In the genomic region with DNA sequence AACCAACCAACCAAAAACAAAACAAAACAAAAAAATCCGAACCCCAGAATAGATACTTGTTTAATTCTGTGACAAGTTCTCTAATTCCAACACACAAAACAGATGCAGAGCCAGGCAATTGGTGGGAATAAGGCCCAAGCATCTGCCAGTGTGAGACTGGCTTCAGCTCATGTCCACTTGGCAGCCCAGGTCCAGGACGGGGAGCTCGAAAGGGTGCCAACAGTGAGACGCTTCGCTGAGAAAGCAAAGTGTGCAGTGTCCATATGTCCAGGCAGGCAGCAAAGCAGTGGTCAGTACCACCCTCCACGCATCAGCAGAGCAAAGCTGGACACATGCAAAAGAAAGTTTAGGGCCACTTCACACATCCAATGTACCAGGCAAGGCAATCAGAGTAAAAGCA, we compare ENCODE assay signal across 25 cellular contexts.
"Had no signal": no experiment of that assay in that cellular context is flagged by ENCODE, and none has a peak within 500 bp of the region (broad histone marks: within the 10 kb centered on the region; RNA-seq: fewer than 3 reads in every experiment).

No MANE protein-coding gene starts in this region.

- H3K27me3 Mint-ChIP-seq: activated CD4-positive, alpha-beta memory T cell treated with anti-CD3 and anti-CD28 coated beads, Interleukin-2, amount 10 ng/mL, durations not matched to agents 7 days and 5 days; activated CD4-positive, alpha-beta T cell treated with anti-CD3 and anti-CD28 coated beads, Interleukin-2, amount 10 ng/mL, durations not matched to agents 7 days and 5 days; activated naive CD4-positive, alpha-beta T cell treated with anti-CD3 and anti-CD28 coated beads, Interleukin-2, amount 10 ng/mL, durations not matched to agents 7 days and 5 days; activated naive CD8-positive, alpha-beta T cell treated with anti-CD3 and anti-CD28 coated beads, Interleukin-2, amount 10 ng/mL, durations not matched to agents 7 days and 5 days; activated T-cell treated with anti-CD3 and anti-CD28 coated beads, Interleukin-2, amount 50 U/mL, for 24 hours; brain; effector memory CD8-positive, alpha-beta T cell had no signal

- H3K4me3 Mint-ChIP-seq: activated CD4-positive, alpha-beta memory T cell treated with anti-CD3 and anti-CD28 coated beads, Interleukin-2, amount 10 ng/mL, durations not matched to agents 7 days and 5 days; activated CD4-positive, alpha-beta T cell treated with anti-CD3 and anti-CD28 coated beads, Interleukin-2, amount 10 ng/mL, durations not matched to agents 7 days and 5 days; activated naive CD4-positive, alpha-beta T cell treated with anti-CD3 and anti-CD28 coated beads, Interleukin-2, amount 10 ng/mL, durations not matched to agents 7 days and 5 days; activated naive CD8-positive, alpha-beta T cell treated with anti-CD3 and anti-CD28 coated beads, Interleukin-2, amount 10 ng/mL, durations not matched to agents 7 days and 5 days; activated T-cell treated with anti-CD3 and anti-CD28 coated beads, Interleukin-2, amount 50 U/mL, for 24 hours; activated T-cell treated with anti-CD3 and anti-CD28 coated beads, Interleukin-2, amount 50 U/mL, for 72 hours; brain; effector memory CD8-positive, alpha-beta T cell; WTC11 had no signal

- H3K9me3 Mint-ChIP-seq: activated CD4-positive, alpha-beta memory T cell treated with anti-CD3 and anti-CD28 coated beads, Interleukin-2, amount 10 ng/mL, durations not matched to agents 7 days and 5 days; activated CD4-positive, alpha-beta T cell treated with anti-CD3 and anti-CD28 coated beads, Interleukin-2, amount 10 ng/mL, durations not matched to agents 7 days and 5 days; activated naive CD4-positive, alpha-beta T cell treated with anti-CD3 and anti-CD28 coated beads, Interleukin-2, amount 10 ng/mL, durations not matched to agents 7 days and 5 days; activated naive CD4-positive, alpha-beta T cell treated with anti-CD3 and anti-CD28 coated beads, Interleukin-2, amount 50 U/mL, for 72 hours; activated naive CD8-positive, alpha-beta T cell treated with anti-CD3 and anti-CD28 coated beads, Interleukin-2, amount 10 ng/mL, durations not matched to agents 7 days and 5 days; activated T-cell treated with anti-CD3 and anti-CD28 coated beads, Interleukin-2, amount 50 U/mL, for 24 hours; activated T-cell treated with anti-CD3 and anti-CD28 coated beads, Interleukin-2, amount 50 U/mL, for 72 hours; brain; effector memory CD8-positive, alpha-beta T cell; WTC11 had no signal

- ATAC-seq: activated naive CD4-positive, alpha-beta T cell treated with anti-CD3 and anti-CD28 coated beads, Interleukin-2, amount 50 U/mL, for 72 hours; activated T-cell treated with anti-CD3 and anti-CD28 coated beads, Interleukin-2, amount 50 U/mL, for 72 hours; effector memory CD8-positive, alpha-beta T cell; foreskin keratinocyte; gastrocnemius medialis; WTC11 had no signal

- H3K27ac Mint-ChIP-seq: activated CD4-positive, alpha-beta memory T cell treated with anti-CD3 and anti-CD28 coated beads, Interleukin-2, amount 10 ng/mL, durations not matched to agents 7 days and 5 days; activated CD4-positive, alpha-beta T cell treated with anti-CD3 and anti-CD28 coated beads, Interleukin-2, amount 10 ng/mL, durations not matched to agents 7 days and 5 days; activated naive CD4-positive, alpha-beta T cell treated with anti-CD3 and anti-CD28 coated beads, Interleukin-2, amount 10 ng/mL, durations not matched to agents 7 days and 5 days; activated naive CD8-positive, alpha-beta T cell treated with anti-CD3 and anti-CD28 coated beads, Interleukin-2, amount 10 ng/mL, durations not matched to agents 7 days and 5 days; activated T-cell treated with anti-CD3 and anti-CD28 coated beads, Interleukin-2, amount 50 U/mL, for 24 hours; activated T-cell treated with anti-CD3 and anti-CD28 coated beads, Interleukin-2, amount 50 U/mL, for 72 hours; brain; WTC11 had no signal

- DNase-seq: activated CD4-positive, alpha-beta memory T cell treated with anti-CD3 and anti-CD28 coated beads, Interleukin-2, amount 10 ng/mL, durations not matched to agents 7 days and 5 days; activated CD4-positive, alpha-beta T cell treated with anti-CD3 and anti-CD28 coated beads for 1 hour; activated CD4-positive, alpha-beta T cell treated with anti-CD3 and anti-CD28 coated beads for 4 hours; activated CD4-positive, alpha-beta T cell treated with anti-CD3 and anti-CD28 coated beads, Interleukin-2, amount 10 ng/mL, durations not matched to agents 7 days and 5 days; activated CD4-positive, alpha-beta T cell treated with anti-CD3 and anti-CD28 coated beads, Interleukin-2, amount 50 U/mL, for 4 hours; activated CD8-positive, alpha-beta memory T cell treated with anti-CD3 and anti-CD28 coated beads, Interleukin-2, amount 50 U/mL, for 48 hours; activated gamma-delta T cell; activated naive CD4-positive, alpha-beta T cell; activated naive CD4-positive, alpha-beta T cell treated with anti-CD3 and anti-CD28 coated beads, Interleukin-2, amount 10 ng/mL, durations not matched to agents 7 days and 5 days; activated naive CD8-positive, alpha-beta T cell treated with anti-CD3 and anti-CD28 coated beads, Interleukin-2, amount 10 ng/mL, durations not matched to agents 7 days and 5 days; activated T-cell treated with anti-CD3 and anti-CD28 coated beads for 4 hours; activated T-cell treated with anti-CD3 and anti-CD28 coated beads, Interleukin-2, amount 50 U/mL, for 24 hours; activated T-cell treated with anti-CD3 and anti-CD28 coated beads, Interleukin-2, amount 50 U/mL, for 72 hours; central memory CD4-positive, alpha-beta T cell; cortex of kidney; dermis blood vessel endothelial cell; effector CD4-positive, alpha-beta T cell; effector memory CD8-positive, alpha-beta T cell; erythroblast; foreskin keratinocyte; T-helper 2 cell had no signal

- H3K4me1 Mint-ChIP-seq: activated CD4-positive, alpha-beta memory T cell treated with anti-CD3 and anti-CD28 coated beads, Interleukin-2, amount 10 ng/mL, durations not matched to agents 7 days and 5 days; activated CD4-positive, alpha-beta T cell treated with anti-CD3 and anti-CD28 coated beads, Interleukin-2, amount 10 ng/mL, durations not matched to agents 7 days and 5 days; activated naive CD4-positive, alpha-beta T cell treated with anti-CD3 and anti-CD28 coated beads, Interleukin-2, amount 10 ng/mL, durations not matched to agents 7 days and 5 days; brain; WTC11 had no signal
